In the genomic region with DNA sequence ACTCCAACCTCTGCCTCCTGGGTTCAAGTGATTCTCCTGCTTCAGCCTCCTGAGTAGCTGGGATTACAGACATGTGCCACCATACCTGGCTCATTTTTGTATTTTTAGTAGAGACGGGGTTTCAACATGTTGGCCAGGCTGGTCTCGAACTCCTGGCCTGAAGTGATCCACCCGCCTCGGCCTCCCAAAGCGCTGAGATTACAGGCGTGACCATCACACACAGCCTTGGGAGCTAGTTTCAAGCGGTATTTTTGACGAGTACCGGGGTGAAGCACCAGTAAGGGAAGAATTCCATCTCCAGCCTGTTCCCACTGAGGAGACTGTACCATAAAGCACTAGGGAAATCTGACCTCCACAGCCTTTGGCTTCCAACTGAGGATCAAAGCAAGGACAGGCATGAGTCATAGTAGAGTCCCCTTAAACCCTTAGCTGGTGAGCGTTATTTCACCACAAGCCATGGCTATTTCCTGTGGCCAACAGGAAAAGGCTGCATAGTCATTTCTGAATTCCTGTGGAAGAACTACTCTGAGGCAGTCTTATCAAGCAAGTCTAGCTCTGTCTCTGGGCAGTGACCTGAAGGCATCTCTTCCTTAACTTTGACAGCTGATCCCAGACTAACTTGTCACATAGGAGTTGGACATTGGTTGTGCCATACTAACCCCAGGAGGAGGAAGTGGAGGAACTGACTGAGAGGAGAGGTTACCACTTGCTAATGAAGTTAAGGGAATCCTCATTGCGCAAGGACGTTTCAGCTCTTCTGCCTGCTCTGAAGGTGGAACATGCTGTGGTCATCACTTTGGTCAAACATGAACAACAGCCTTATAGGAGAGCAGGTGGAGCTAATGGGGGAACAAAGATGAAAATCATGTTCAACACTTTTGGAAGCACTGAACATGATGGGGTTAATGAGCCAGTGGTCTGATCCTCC, we compare ENCODE assay signal across 9 cellular contexts.
A peak's percentile ranks its signal among the peaks of the same experiment; 100 is the strongest.
DNase-seq lines count a peak whose midpoint lies in the region; ATAC-seq and TF ChIP-seq lines count a peak whose summit lies in the region.
"Had no signal": no experiment of that assay in that cellular context is flagged by ENCODE, and none has a peak within 500 bp of the region (broad histone marks: within the 10 kb centered on the region; RNA-seq: fewer than 3 reads in every experiment).

No MANE protein-coding gene starts in this region.

- H3K9me3 ChIP-seq in KOPT-K1 (ENCODE audit: insufficient read depth, low read length, poor library complexity, severe bottlenecking), result no peaks in the 10 kb centered on the region
- H3K9me3 ChIP-seq in ascending aorta, result no peaks in the 10 kb centered on the region
- no peaks in the 10 kb centered on the region for H3K9me3 ChIP-seq in T-helper 17 cell (ENCODE audit: control insufficient read depth, low read length, poor library complexity, severe bottlenecking)
- H3K9me3 ChIP-seq: ovary had no signal

- no peaks in the 10 kb centered on the region for H3K27me3 ChIP-seq in ascending aorta
- H3K27me3 ChIP-seq: ovary had no signal

- DNase-seq in GM12864 (ENCODE audit: low read depth), result peak; percentile 31
- peak in 1 of 2 donors; percentile 74 for DNase-seq in ascending aorta (ENCODE audit: low spot score in 2 of 2)
- peak; percentile 84 for DNase-seq in natural killer cell treated with Interleukin-12 subunit alpha and Interleukin-12 subunit beta and Interleukin-15 and Interleukin-18, amount 100 ng/mL, for 72 hours (ENCODE audit: low spot score)
- no peak for DNase-seq in T-helper 17 cell
- DNase-seq in NCI-H146 (lab: John Stamatoyannopoulos, UW), result no peak
- DNase-seq in NAMALWA (ENCODE audit: low spot score), result no peak
- DNase-seq: ovary had no signal

- peak overlapping the region; percentile 84 for H3K27ac Mint-ChIP-seq in natural killer cell treated with Interleukin-12 subunit alpha and Interleukin-12 subunit beta and Interleukin-15 and Interleukin-18, amount 100 ng/mL, for 72 hours
- no peak overlapping the region for H3K27ac Mint-ChIP-seq in T-helper 17 cell

- ATAC-seq in natural killer cell treated with Interleukin-12 subunit alpha and Interleukin-12 subunit beta and Interleukin-15 and Interleukin-18, amount 100 ng/mL, for 72 hours, result peak; percentile 87 to 93
- ATAC-seq in T-helper 17 cell (no peak), HG03039 (IDR thresholded peaks at IDR 0.05; ENCODE audit: unreplicated experiment) (no peak)

- TF ChIP-seq CTCF in GM12864 (IDR thresholded peaks at IDR 0.05; ENCODE audit: low read depth, low read length, missing control alignments) (no peak), ascending aorta (IDR thresholded peaks at IDR 0.05) (no peak)

- H3K4me1 Mint-ChIP-seq in natural killer cell treated with Interleukin-12 subunit alpha and Interleukin-12 subunit beta and Interleukin-15 and Interleukin-18, amount 100 ng/mL, for 72 hours (ENCODE audit: low read depth in 2 of 2), result peaks cover 39 to 60% of the 10 kb centered on the region in 2 donors
- H3K4me1 Mint-ChIP-seq in T-helper 17 cell, result peaks cover 2% of the 10 kb centered on the region

- H3K4me1 ChIP-seq in ascending aorta, result peaks cover 13 to 19% of the 10 kb centered on the region in 2 donors

- peak overlapping the region; percentile 89 for H3K4me3 Mint-ChIP-seq in natural killer cell treated with Interleukin-12 subunit alpha and Interleukin-12 subunit beta and Interleukin-15 and Interleukin-18, amount 100 ng/mL, for 72 hours
- H3K4me3 Mint-ChIP-seq in T-helper 17 cell, result no peak overlapping the region

- H3K36me3 Mint-ChIP-seq in natural killer cell treated with Interleukin-12 subunit alpha and Interleukin-12 subunit beta and Interleukin-15 and Interleukin-18, amount 100 ng/mL, for 72 hours, result no peaks in the 10 kb centered on the region
- no peaks in the 10 kb centered on the region for H3K36me3 Mint-ChIP-seq in T-helper 17 cell (ENCODE audit: low read depth)

- intact Hi-C loops in ascending aorta (cut with DNase I), result no loop called here

- no peaks in the 10 kb centered on the region for H3K9me3 Mint-ChIP-seq in natural killer cell treated with Interleukin-12 subunit alpha and Interleukin-12 subunit beta and Interleukin-15 and Interleukin-18, amount 100 ng/mL, for 72 hours

- H3K27me3 Mint-ChIP-seq in natural killer cell treated with Interleukin-12 subunit alpha and Interleukin-12 subunit beta and Interleukin-15 and Interleukin-18, amount 100 ng/mL, for 72 hours, result peaks cover 5 to 8% of the 10 kb centered on the region in 2 donors
- peaks cover 14% of the 10 kb centered on the region for H3K27me3 Mint-ChIP-seq in T-helper 17 cell

- H3K36me3 ChIP-seq in KOPT-K1 (ENCODE audit: insufficient read depth, low read length) (no peaks in the 10 kb centered on the region), ascending aorta (peaks cover 4 to 6% of the 10 kb centered on the region in 2 donors)
- H3K36me3 ChIP-seq: ovary had no signal

- H3K4me3 ChIP-seq in GM12864 (ENCODE audit: low read depth, low read length) (no peak overlapping the region), ascending aorta (no peak overlapping the region)
- H3K4me3 ChIP-seq: ovary had no signal

- peak overlapping the region; percentile 3 for H3K27ac ChIP-seq in KOPT-K1 (ENCODE audit: low read depth, low read length, poor library complexity, severe bottlenecking)
- peak overlapping the region; percentile 25 to 39 for H3K27ac ChIP-seq in ascending aorta
- H3K27ac ChIP-seq: ovary had no signal

Comparison
In these comparisons a context has a peak if more than half of its experiments do, and no peak if none do; other contexts are left out.
1. DNase-seq: peak in GM12864 (single experiment) and natural killer cell treated with Interleukin-12 subunit alpha and Interleukin-12 subunit beta and Interleukin-15 and Interleukin-18, amount 100 ng/mL, for 72 hours (single experiment); none in T-helper 17 cell (0 of 3), NCI-H146 (single experiment) and NAMALWA (single experiment).
2. ATAC-seq: peak in natural killer cell treated with Interleukin-12 subunit alpha and Interleukin-12 subunit beta and Interleukin-15 and Interleukin-18, amount 100 ng/mL, for 72 hours (2 of 2); none in T-helper 17 cell (single experiment) and HG03039 (single experiment).